Comparison of ENCODE assay signal across 18 cellular contexts in genomic region chr7:24742764-24743163, GRCh38. TPM values are rescaled to one million over a fixed set of nuclear protein-coding genes. Genes with fewer than 3 reads are reported as not detected.
A peak's percentile ranks its signal among the peaks of the same experiment; 100 is the strongest.
DNase-seq lines count a peak whose midpoint lies in the region; ATAC-seq and TF ChIP-seq lines count a peak whose summit lies in the region.
"Had no signal": no experiment of that assay in that cellular context is flagged by ENCODE, and none has a peak within 500 bp of the region (broad histone marks: within the 10 kb centered on the region; RNA-seq: fewer than 3 reads in every experiment).

No MANE protein-coding gene starts in this region.

- H3K36me3 Mint-ChIP-seq in chondrocyte (ENCODE audit: low read depth) = peaks cover 15% of the 10 kb centered on the region

- peaks cover 50% of the 10 kb centered on the region for H3K4me1 Mint-ChIP-seq in chondrocyte (ENCODE audit: low read depth)

- CTCF ChIA-PET in SK-N-SH (lab: Yijun Ruan, JAX) = interaction anchor here (0.8 to 1.9 kb wide), 9 partner anchors 9 to 356 kb away, joined by 3 to 7 read pairs (median 4); partner anchors contain the start of gene GSDME

- H3K9me3 ChIP-seq in SK-N-SH = peaks cover 8% of the 10 kb centered on the region
- peaks cover 3% of the 10 kb centered on the region for H3K9me3 ChIP-seq in osteoblast (ENCODE audit: low read depth, low read length)

- TF ChIP-seq RAD21 in SK-N-SH (IDR thresholded peaks at IDR 0.05; ENCODE audit: low read length) = no peak

- H3K4me1 ChIP-seq in SK-N-SH (ENCODE audit: control insufficient read depth in 1 of 2, insufficient read depth in 2 of 2, low read depth in 1 of 2, low read length in 1 of 2) (peaks cover 3 to 10% of the 10 kb centered on the region in 2 experiments; a peak in 2 of 4 replicates), osteoblast (ENCODE audit: insufficient read depth, low read length) (peaks cover 2% of the 10 kb centered on the region)

- TF ChIP-seq EP300 in SK-N-SH (IDR thresholded peaks at IDR 0.05; ENCODE audit: borderline replicate concordance in 1 of 2, low read depth in 1 of 2, low read length in 1 of 2) = no peak

- 0 out of 2 replicates have a peak overlapping the region, but pooled peaks have one; percentile 2 for H2AFZ ChIP-seq in SK-N-SH (ENCODE audit: low read depth)
- H2AFZ ChIP-seq in osteoblast (ENCODE audit: low read length) = no peak overlapping the region

- POLR2A ChIA-PET in SK-N-SH (lab: Yijun Ruan, JAX) = no interaction called here

- H3K4me2 ChIP-seq in SK-N-SH = peak overlapping the region; percentile 51
- no peak overlapping the region for H3K4me2 ChIP-seq in osteoblast (ENCODE audit: insufficient read depth, low read length)

- H3K4me3 Mint-ChIP-seq in chondrocyte (ENCODE audit: unreplicated experiment) = no peak overlapping the region

- H3K27ac ChIP-seq in SK-N-SH (ENCODE audit: low read depth in 2 of 2, low read length in 1 of 2) = peak overlapping the region; percentile 39 to 74; a peak in 3 of 4 replicates
- H3K27ac ChIP-seq in osteoblast (ENCODE audit: low read depth, low read length) = no peak overlapping the region
- H3K27ac ChIP-seq: 22Rv1, C4-2B had no signal

- H3K4me3 ChIP-seq in SK-N-SH (ENCODE audit: low read depth in 2 of 2, low read length in 1 of 2) (no peak overlapping the region), osteoblast (ENCODE audit: insufficient read depth, low read length) (no peak overlapping the region)

- TF ChIP-seq CTCF in SK-N-SH (IDR thresholded peaks at IDR 0.05) (no peak), chondrocyte (IDR thresholded peaks at IDR 0.05) (no peak), osteoblast (IDR thresholded peaks at IDR 0.05; ENCODE audit: extremely low read depth, low read depth, low read length) (no peak)

- H3K27me3 ChIP-seq in SK-N-SH (ENCODE audit: insufficient read depth) (no peaks in the 10 kb centered on the region), osteoblast (ENCODE audit: insufficient read depth, low read length) (no peaks in the 10 kb centered on the region)

- DNase-seq in SK-N-SH (no peak), chondrocyte (ENCODE audit: low spot score) (no peak), osteoblast (ENCODE audit: insufficient read length, low spot score, missing footprints) (peak; percentile 47), ureter (ENCODE audit: low spot score) (peak; percentile 24), DMS114 treated with DMSO at 0.1 percent for 48 hours (lab: John Stamatoyannopoulos, UW; ENCODE audit: unreplicated experiment) (no peak)
- DNase-seq: KG1, NCI-H1092 treated with DMSO at 0.1 percent for 48 hours, NCI-H187 treated with DMSO at 0.1 percent for 48 hours, NCI-H2171, NCI-H446 treated with DMSO at 0.1 percent for 48 hours, NCI-H748 treated with DMSO at 0.1 percent for 48 hours, SHP77 had no signal

- H3K27ac Mint-ChIP-seq in chondrocyte (ENCODE audit: unreplicated experiment) = peak overlapping the region; percentile 99

- H4K20me1 ChIP-seq in SK-N-SH (ENCODE audit: insufficient read depth) (no peaks in the 10 kb centered on the region), osteoblast (ENCODE audit: insufficient read depth, low read length) (no peaks in the 10 kb centered on the region)

- ATAC-seq in SK-N-SH treated with all-trans-retinoic acid at 6 μM for 48 hours (no peak), GM18909 (IDR thresholded peaks at IDR 0.05; ENCODE audit: poor library complexity, unreplicated experiment) (no peak), GM19455 (IDR thresholded peaks at IDR 0.05; ENCODE audit: unreplicated experiment) (no peak)
- ATAC-seq: HCT116 had no signal

- H3K9me2 ChIP-seq in SK-N-SH = no peaks in the 10 kb centered on the region

- WGBS in SK-N-SH (ENCODE audit: low lambda C conversion rate) = 88% methylated on average over 3 of the region's 3 CpGs

- H3K36me3 ChIP-seq in SK-N-SH (replicated peaks in 1 of 2; ENCODE audit: control insufficient read depth in 1 of 2, insufficient read depth in 2 of 2, low read length in 1 of 2) (peaks cover 31 to 40% of the 10 kb centered on the region in 2 experiments), osteoblast (ENCODE audit: insufficient read depth, low read length) (no peaks in the 10 kb centered on the region)

- peaks cover 13% of the 10 kb centered on the region for H3F3A ChIP-seq in SK-N-SH (replicated peaks; ENCODE audit: insufficient read depth)

- H3K27me3 Mint-ChIP-seq in chondrocyte (ENCODE audit: low read depth) = no peaks in the 10 kb centered on the region

- peak overlapping the region; percentile 41; the same call in 1 of the 2 replicates for H3K9ac ChIP-seq in SK-N-SH

- peaks cover 27% of the 10 kb centered on the region; the same call in 1 of the 2 replicates for H3K79me2 ChIP-seq in SK-N-SH (ENCODE audit: insufficient read depth)
- no peaks in the 10 kb centered on the region for H3K79me2 ChIP-seq in osteoblast (ENCODE audit: insufficient read depth, low read length)

- peaks cover 18% of the 10 kb centered on the region for H3K9me3 Mint-ChIP-seq in chondrocyte (ENCODE audit: low read depth)

TF ChIP-seq in SK-N-SH, 30 proteins besides CTCF, POLR2A, EP300 and RAD21:
- no peak for TF ChIP-seq EZH2phosphoT487 (IDR thresholded peaks at IDR 0.05; ENCODE audit: borderline replicate concordance, low read depth)
- TF ChIP-seq REST (IDR thresholded peaks at IDR 0.05; ENCODE audit: low read depth, low read length) = peak; percentile 77; the same call in 1 of the 2 replicates
- TF ChIP-seq RCOR1 (IDR thresholded peaks at IDR 0.05; ENCODE audit: low read length) = no peak

TF ChIP-seq in SK-N-SH treated with all-trans-retinoic acid at 6 μM for 48 hours, 23 proteins besides CTCF, POLR2A, EP300 and RAD21:
- TF ChIP-seq ZNF565 (CRISPR knock-in tag; conservative IDR thresholded peaks at IDR 0.05; ENCODE audit: low read depth) (no peak), PPARA (CRISPR knock-in tag; IDR thresholded peaks at IDR 0.05; ENCODE audit: borderline replicate concordance) (no peak), ZNF70 (CRISPR knock-in tag; IDR thresholded peaks at IDR 0.05) (no peak), CSDC2 (CRISPR knock-in tag; IDR thresholded peaks at IDR 0.05) (no peak), GLIS3 (CRISPR knock-in tag; IDR thresholded peaks at IDR 0.05) (no peak), ARNTL (CRISPR knock-in tag; IDR thresholded peaks at IDR 0.05; ENCODE audit: borderline replicate concordance, low read depth) (no peak), CSRNP3 (CRISPR knock-in tag; IDR thresholded peaks at IDR 0.05) (no peak), OSR1 (CRISPR knock-in tag; IDR thresholded peaks at IDR 0.05) (no peak), ZFP30 (CRISPR knock-in tag; IDR thresholded peaks at IDR 0.05) (no peak), TSHZ2 (CRISPR knock-in tag; IDR thresholded peaks at IDR 0.05) (no peak), ZFP3 (CRISPR knock-in tag; IDR thresholded peaks at IDR 0.05) (no peak)

RNA-seq across cellular contexts. Expression of gene GSDME, which starts 14.5 kb away (rescaled TPM):
- polyA plus RNA-seq in SK-N-SH (2012; rRNA removed) = 109 and 127 TPM in 2 replicates
- polyA plus RNA-seq in SK-N-SH (2012; cell fraction: cytosol; rRNA removed) = 93.7 and 103 TPM in 2 replicates
- 123 and 155 TPM in 2 replicates for polyA plus RNA-seq in SK-N-SH (2012; cell fraction: nucleus; rRNA removed)
- total RNA-seq in chondrocyte (19.8 to 23.9 TPM (median 23.6 TPM) in 3 replicates), osteoblast (42.3 and 44.5 TPM in 2 replicates), ureter (22.4 TPM)

Comparison
In these comparisons a context has a peak if more than half of its experiments do, and no peak if none do; other contexts are left out.
1. DNase-seq: peak in osteoblast (single experiment) and ureter (single experiment); none in SK-N-SH (single experiment), chondrocyte (single experiment) and DMS114 treated with DMSO at 0.1 percent for 48 hours (single experiment).